28 cellular contexts compared by ENCODE assay signal in the genomic region with DNA sequence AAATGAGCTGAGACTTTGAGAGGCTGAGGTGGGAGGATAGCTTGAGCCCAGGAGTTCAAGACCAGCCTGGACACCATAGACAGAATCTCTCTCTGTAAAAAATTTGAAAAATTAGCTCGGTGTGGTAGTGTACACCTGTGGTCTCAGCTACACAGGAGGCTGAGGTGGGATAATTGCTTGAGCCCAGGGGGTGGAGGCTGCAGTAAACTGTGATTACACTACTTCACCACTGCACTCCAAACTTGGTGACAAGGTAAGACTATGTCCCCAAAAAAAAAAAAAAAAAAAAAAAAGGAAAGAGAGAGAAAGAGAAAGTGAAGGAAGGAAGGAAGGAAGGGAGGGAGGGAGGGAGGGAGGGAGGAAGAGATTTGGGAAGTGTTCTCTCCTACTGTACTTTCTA.
"Had no signal": no experiment of that assay in that cellular context is flagged by ENCODE, and none has a peak within 500 bp of the region (broad histone marks: within the 10 kb centered on the region; RNA-seq: fewer than 3 reads in every experiment).

No MANE protein-coding gene starts in this region.

- H3K9me3 Mint-ChIP-seq: effector memory CD8-positive, alpha-beta T cell had no signal

- H3K27ac Mint-ChIP-seq: effector memory CD8-positive, alpha-beta T cell; memory B cell; mesothelial cell of epicardium; natural killer cell treated with Interleukin-12 subunit alpha and Interleukin-12 subunit beta and Interleukin-15 and Interleukin-18, amount 100 ng/mL, for 72 hours; progenitor cell of endocrine pancreas; stimulated activated memory B cell treated with anti-CD40 and anti-IgM and Interleukin-4, amounts not matched to agents 10 μg/mL and 1 μg/mL and 100 μg/mL, for 72 hours had no signal

- H3K9me3 ChIP-seq: neutrophil, thoracic aorta had no signal

- H3K79me2 ChIP-seq: parathyroid adenoma had no signal

- H3K4me3 ChIP-seq: coronary artery, lung, mucosa of descending colon, skin epidermis, spleen, thoracic aorta, tibial nerve, upper lobe of left lung had no signal

- H3K27me3 Mint-ChIP-seq: effector memory CD8-positive, alpha-beta T cell; memory B cell; naive B cell; natural killer cell treated with Interleukin-12 subunit alpha and Interleukin-12 subunit beta and Interleukin-15 and Interleukin-18, amount 100 ng/mL, for 72 hours; progenitor cell of endocrine pancreas; stimulated activated memory B cell treated with anti-CD40 and anti-IgM and Interleukin-4, amounts not matched to agents 10 μg/mL and 1 μg/mL and 100 μg/mL, for 72 hours had no signal

- H2AFZ ChIP-seq: parathyroid adenoma had no signal

- FAIRE-seq: endometrium, frontal cortex, kidney, urothelium cell line had no signal

- ATAC-seq: effector memory CD8-positive, alpha-beta T cell; left lobe of liver; mucosa of descending colon; natural killer cell treated with Interleukin-12 subunit alpha and Interleukin-12 subunit beta and Interleukin-15 and Interleukin-18, amount 100 ng/mL, for 72 hours; stimulated activated memory B cell treated with anti-CD40 and anti-IgM and Interleukin-4, amounts not matched to agents 10 μg/mL and 1 μg/mL and 100 μg/mL, for 72 hours; stimulated activated naive CD8-positive, alpha-beta T cell treated with anti-CD3 and anti-CD28 coated beads, Interleukin-15, Interleukin-2, amounts not matched to agents 100 U/mL and 50 U/mL, for 24 hours had no signal

- H3K36me3 ChIP-seq: neutrophil, thoracic aorta, upper lobe of left lung had no signal

- H3K27ac ChIP-seq: coronary artery, neutrophil, parathyroid adenoma, thoracic aorta, upper lobe of left lung had no signal

- H3K27me3 ChIP-seq: neutrophil, spleen, tibial nerve, upper lobe of left lung had no signal

- H3K9ac ChIP-seq: parathyroid adenoma had no signal

- DNase-seq: dermis blood vessel endothelial cell; effector memory CD8-positive, alpha-beta T cell; erythroblast; head of caudate nucleus; kidney; mucosa of descending colon; naive B cell; spleen; stimulated activated CD4-positive, alpha-beta T cell treated with anti-CD3 and anti-CD28 coated beads, Interleukin-4, amount 100 ng/mL, for 4 hours; stimulated activated naive CD8-positive, alpha-beta T cell treated with anti-CD3 and anti-CD28 coated beads, Interleukin-15, Interleukin-2, amounts not matched to agents 100 U/mL and 50 U/mL, for 24 hours; upper lobe of left lung had no signal

- H3K4me3 Mint-ChIP-seq: effector memory CD8-positive, alpha-beta T cell; memory B cell; mesothelial cell of epicardium; naive B cell; natural killer cell treated with Interleukin-12 subunit alpha and Interleukin-12 subunit beta and Interleukin-15 and Interleukin-18, amount 100 ng/mL, for 72 hours; neural crest cell; stimulated activated memory B cell treated with anti-CD40 and anti-IgM and Interleukin-4, amounts not matched to agents 10 μg/mL and 1 μg/mL and 100 μg/mL, for 72 hours had no signal
